In the genomic region with DNA sequence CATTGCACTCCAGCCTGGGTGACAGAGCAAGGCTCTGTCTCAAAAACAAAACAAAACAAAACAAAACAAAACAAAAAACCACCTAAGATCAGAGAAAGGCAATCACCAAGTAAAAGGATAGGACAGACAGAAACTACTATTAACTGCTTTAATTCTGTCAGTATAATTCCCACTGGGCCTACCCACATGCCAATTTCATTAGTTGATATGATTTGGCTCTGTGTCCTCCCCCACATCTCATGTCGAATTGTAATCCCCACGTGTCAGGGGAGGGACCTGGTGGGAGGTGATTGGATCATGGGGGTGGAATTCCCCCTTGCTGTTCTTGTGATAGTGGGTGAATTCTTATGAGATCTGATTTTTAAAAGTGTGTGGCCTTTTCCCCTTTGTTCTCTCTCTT, we compare ENCODE assay signal across 1 cellular context.
A peak's percentile ranks its signal among the peaks of the same experiment; 100 is the strongest.
TF ChIP-seq lines count a peak whose summit lies in the region.

No MANE protein-coding gene starts in this region.

TF ChIP-seq in GM12878, 131 proteins besides CTCF, POLR2A, EP300 and RAD21 (continued from another document and continues in another):
- TF ChIP-seq, protein P1, sequence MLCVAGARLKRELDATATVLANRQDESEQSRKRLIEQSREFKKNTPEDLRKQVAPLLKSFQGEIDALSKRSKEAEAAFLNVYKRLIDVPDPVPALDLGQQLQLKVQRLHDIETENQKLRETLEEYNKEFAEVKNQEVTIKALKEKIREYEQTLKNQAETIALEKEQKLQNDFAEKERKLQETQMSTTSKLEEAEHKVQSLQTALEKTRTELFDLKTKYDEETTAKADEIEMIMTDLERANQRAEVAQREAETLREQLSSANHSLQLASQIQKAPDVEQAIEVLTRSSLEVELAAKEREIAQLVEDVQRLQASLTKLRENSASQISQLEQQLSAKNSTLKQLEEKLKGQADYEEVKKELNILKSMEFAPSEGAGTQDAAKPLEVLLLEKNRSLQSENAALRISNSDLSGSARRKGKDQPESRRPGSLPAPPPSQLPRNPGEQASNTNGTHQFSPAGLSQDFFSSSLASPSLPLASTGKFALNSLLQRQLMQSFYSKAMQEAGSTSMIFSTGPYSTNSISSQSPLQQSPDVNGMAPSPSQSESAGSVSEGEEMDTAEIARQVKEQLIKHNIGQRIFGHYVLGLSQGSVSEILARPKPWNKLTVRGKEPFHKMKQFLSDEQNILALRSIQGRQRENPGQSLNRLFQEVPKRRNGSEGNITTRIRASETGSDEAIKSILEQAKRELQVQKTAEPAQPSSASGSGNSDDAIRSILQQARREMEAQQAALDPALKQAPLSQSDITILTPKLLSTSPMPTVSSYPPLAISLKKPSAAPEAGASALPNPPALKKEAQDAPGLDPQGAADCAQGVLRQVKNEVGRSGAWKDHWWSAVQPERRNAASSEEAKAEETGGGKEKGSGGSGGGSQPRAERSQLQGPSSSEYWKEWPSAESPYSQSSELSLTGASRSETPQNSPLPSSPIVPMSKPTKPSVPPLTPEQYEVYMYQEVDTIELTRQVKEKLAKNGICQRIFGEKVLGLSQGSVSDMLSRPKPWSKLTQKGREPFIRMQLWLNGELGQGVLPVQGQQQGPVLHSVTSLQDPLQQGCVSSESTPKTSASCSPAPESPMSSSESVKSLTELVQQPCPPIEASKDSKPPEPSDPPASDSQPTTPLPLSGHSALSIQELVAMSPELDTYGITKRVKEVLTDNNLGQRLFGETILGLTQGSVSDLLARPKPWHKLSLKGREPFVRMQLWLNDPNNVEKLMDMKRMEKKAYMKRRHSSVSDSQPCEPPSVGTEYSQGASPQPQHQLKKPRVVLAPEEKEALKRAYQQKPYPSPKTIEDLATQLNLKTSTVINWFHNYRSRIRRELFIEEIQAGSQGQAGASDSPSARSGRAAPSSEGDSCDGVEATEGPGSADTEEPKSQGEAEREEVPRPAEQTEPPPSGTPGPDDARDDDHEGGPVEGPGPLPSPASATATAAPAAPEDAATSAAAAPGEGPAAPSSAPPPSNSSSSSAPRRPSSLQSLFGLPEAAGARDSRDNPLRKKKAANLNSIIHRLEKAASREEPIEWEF (IDR thresholded peaks at IDR 0.05; ENCODE audit: insufficient replicate concordance, low read depth, low read length) = no peak
- TF ChIP-seq SMAD1 (IDR thresholded peaks at IDR 0.05; ENCODE audit: low read depth, partially characterized antibody) = no peak
- no peak for TF ChIP-seq HCFC1 (IDR thresholded peaks at IDR 0.05; ENCODE audit: low read length)
- TF ChIP-seq, protein P2, sequence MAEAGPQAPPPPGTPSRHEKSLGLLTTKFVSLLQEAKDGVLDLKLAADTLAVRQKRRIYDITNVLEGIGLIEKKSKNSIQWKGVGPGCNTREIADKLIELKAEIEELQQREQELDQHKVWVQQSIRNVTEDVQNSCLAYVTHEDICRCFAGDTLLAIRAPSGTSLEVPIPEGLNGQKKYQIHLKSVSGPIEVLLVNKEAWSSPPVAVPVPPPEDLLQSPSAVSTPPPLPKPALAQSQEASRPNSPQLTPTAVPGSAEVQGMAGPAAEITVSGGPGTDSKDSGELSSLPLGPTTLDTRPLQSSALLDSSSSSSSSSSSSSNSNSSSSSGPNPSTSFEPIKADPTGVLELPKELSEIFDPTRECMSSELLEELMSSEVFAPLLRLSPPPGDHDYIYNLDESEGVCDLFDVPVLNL (IDR thresholded peaks at IDR 0.05; ENCODE audit: low read depth, low read length) = no peak
- TF ChIP-seq WRNIP1 (IDR thresholded peaks at IDR 0.05; ENCODE audit: borderline replicate concordance, low read depth, low read length) = no peak
- TF ChIP-seq, protein P3, sequence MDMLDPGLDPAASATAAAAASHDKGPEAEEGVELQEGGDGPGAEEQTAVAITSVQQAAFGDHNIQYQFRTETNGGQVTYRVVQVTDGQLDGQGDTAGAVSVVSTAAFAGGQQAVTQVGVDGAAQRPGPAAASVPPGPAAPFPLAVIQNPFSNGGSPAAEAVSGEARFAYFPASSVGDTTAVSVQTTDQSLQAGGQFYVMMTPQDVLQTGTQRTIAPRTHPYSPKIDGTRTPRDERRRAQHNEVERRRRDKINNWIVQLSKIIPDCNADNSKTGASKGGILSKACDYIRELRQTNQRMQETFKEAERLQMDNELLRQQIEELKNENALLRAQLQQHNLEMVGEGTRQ (IDR thresholded peaks at IDR 0.05; ENCODE audit: borderline replicate concordance, low read depth, low read length) = no peak
- TF ChIP-seq EGR1 (IDR thresholded peaks at IDR 0.05; ENCODE audit: borderline replicate concordance in 1 of 2, low read depth in 2 of 2, low read length in 2 of 2) = no peak
- TF ChIP-seq, protein P4, sequence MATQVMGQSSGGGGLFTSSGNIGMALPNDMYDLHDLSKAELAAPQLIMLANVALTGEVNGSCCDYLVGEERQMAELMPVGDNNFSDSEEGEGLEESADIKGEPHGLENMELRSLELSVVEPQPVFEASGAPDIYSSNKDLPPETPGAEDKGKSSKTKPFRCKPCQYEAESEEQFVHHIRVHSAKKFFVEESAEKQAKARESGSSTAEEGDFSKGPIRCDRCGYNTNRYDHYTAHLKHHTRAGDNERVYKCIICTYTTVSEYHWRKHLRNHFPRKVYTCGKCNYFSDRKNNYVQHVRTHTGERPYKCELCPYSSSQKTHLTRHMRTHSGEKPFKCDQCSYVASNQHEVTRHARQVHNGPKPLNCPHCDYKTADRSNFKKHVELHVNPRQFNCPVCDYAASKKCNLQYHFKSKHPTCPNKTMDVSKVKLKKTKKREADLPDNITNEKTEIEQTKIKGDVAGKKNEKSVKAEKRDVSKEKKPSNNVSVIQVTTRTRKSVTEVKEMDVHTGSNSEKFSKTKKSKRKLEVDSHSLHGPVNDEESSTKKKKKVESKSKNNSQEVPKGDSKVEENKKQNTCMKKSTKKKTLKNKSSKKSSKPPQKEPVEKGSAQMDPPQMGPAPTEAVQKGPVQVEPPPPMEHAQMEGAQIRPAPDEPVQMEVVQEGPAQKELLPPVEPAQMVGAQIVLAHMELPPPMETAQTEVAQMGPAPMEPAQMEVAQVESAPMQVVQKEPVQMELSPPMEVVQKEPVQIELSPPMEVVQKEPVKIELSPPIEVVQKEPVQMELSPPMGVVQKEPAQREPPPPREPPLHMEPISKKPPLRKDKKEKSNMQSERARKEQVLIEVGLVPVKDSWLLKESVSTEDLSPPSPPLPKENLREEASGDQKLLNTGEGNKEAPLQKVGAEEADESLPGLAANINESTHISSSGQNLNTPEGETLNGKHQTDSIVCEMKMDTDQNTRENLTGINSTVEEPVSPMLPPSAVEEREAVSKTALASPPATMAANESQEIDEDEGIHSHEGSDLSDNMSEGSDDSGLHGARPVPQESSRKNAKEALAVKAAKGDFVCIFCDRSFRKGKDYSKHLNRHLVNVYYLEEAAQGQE (IDR thresholded peaks at IDR 0.05; ENCODE audit: low read depth, low read length) = no peak
- no peak for TF ChIP-seq IKZF2 (IDR thresholded peaks at IDR 0.05)
- TF ChIP-seq, protein P5, sequence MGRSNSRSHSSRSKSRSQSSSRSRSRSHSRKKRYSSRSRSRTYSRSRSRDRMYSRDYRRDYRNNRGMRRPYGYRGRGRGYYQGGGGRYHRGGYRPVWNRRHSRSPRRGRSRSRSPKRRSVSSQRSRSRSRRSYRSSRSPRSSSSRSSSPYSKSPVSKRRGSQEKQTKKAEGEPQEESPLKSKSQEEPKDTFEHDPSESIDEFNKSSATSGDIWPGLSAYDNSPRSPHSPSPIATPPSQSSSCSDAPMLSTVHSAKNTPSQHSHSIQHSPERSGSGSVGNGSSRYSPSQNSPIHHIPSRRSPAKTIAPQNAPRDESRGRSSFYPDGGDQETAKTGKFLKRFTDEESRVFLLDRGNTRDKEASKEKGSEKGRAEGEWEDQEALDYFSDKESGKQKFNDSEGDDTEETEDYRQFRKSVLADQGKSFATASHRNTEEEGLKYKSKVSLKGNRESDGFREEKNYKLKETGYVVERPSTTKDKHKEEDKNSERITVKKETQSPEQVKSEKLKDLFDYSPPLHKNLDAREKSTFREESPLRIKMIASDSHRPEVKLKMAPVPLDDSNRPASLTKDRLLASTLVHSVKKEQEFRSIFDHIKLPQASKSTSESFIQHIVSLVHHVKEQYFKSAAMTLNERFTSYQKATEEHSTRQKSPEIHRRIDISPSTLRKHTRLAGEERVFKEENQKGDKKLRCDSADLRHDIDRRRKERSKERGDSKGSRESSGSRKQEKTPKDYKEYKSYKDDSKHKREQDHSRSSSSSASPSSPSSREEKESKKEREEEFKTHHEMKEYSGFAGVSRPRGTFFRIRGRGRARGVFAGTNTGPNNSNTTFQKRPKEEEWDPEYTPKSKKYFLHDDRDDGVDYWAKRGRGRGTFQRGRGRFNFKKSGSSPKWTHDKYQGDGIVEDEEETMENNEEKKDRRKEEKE (IDR thresholded peaks at IDR 0.05) = no peak
- TF ChIP-seq, protein P6, sequence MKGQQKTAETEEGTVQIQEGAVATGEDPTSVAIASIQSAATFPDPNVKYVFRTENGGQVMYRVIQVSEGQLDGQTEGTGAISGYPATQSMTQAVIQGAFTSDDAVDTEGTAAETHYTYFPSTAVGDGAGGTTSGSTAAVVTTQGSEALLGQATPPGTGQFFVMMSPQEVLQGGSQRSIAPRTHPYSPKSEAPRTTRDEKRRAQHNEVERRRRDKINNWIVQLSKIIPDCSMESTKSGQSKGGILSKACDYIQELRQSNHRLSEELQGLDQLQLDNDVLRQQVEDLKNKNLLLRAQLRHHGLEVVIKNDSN (IDR thresholded peaks at IDR 0.05; ENCODE audit: borderline replicate concordance, extremely low read length, insufficient read depth, low read depth, low read length) = no peak
- TF ChIP-seq RUNX3 (IDR thresholded peaks at IDR 0.05; ENCODE audit: low read length) = no peak
- TF ChIP-seq, protein P7, sequence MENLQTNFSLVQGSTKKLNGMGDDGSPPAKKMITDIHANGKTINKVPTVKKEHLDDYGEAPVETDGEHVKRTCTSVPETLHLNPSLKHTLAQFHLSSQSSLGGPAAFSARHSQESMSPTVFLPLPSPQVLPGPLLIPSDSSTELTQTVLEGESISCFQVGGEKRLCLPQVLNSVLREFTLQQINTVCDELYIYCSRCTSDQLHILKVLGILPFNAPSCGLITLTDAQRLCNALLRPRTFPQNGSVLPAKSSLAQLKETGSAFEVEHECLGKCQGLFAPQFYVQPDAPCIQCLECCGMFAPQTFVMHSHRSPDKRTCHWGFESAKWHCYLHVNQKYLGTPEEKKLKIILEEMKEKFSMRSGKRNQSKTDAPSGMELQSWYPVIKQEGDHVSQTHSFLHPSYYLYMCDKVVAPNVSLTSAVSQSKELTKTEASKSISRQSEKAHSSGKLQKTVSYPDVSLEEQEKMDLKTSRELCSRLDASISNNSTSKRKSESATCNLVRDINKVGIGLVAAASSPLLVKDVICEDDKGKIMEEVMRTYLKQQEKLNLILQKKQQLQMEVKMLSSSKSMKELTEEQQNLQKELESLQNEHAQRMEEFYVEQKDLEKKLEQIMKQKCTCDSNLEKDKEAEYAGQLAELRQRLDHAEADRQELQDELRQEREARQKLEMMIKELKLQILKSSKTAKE (IDR thresholded peaks at IDR 0.05; ENCODE audit: low read depth, poor library complexity, severe bottlenecking) = no peak
- no peak for TF ChIP-seq MEF2A (IDR thresholded peaks at IDR 0.05; ENCODE audit: insufficient read depth, low read depth, low read length)
- no peak for TF ChIP-seq MTA3 (IDR thresholded peaks at IDR 0.05; ENCODE audit: borderline replicate concordance, low read length)
- TF ChIP-seq ZSCAN29 (IDR thresholded peaks at IDR 0.05) = no peak
- no peak for TF ChIP-seq SUZ12 (IDR thresholded peaks at IDR 0.05; ENCODE audit: unreplicated experiment)
- TF ChIP-seq SIN3A (IDR thresholded peaks at IDR 0.05; ENCODE audit: low read depth, low read length) = no peak
- TF ChIP-seq HDGF (IDR thresholded peaks at IDR 0.05) = no peak
- TF ChIP-seq, protein P8, sequence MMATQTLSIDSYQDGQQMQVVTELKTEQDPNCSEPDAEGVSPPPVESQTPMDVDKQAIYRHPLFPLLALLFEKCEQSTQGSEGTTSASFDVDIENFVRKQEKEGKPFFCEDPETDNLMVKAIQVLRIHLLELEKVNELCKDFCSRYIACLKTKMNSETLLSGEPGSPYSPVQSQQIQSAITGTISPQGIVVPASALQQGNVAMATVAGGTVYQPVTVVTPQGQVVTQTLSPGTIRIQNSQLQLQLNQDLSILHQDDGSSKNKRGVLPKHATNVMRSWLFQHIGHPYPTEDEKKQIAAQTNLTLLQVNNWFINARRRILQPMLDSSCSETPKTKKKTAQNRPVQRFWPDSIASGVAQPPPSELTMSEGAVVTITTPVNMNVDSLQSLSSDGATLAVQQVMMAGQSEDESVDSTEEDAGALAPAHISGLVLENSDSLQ (IDR thresholded peaks at IDR 0.05) = peak; percentile 23; the same call in 1 of the 2 replicates
- no peak for TF ChIP-seq ASH2L (IDR thresholded peaks at IDR 0.05; ENCODE audit: borderline replicate concordance, low read depth)
- TF ChIP-seq SP1 (IDR thresholded peaks at IDR 0.05; ENCODE audit: low read depth, low read length) = no peak
- TF ChIP-seq RB1 (IDR thresholded peaks at IDR 0.05; ENCODE audit: borderline replicate concordance) = no peak
- TF ChIP-seq RAD51 (IDR thresholded peaks at IDR 0.05) = peak; percentile 24; the same call in 1 of the 2 replicates
- TF ChIP-seq NFYA (IDR thresholded peaks at IDR 0.05; ENCODE audit: borderline replicate concordance, low read depth, low read length) = no peak
- TF ChIP-seq GABPA (IDR thresholded peaks at IDR 0.05; ENCODE audit: low read depth) = no peak
- TF ChIP-seq, protein P9, sequence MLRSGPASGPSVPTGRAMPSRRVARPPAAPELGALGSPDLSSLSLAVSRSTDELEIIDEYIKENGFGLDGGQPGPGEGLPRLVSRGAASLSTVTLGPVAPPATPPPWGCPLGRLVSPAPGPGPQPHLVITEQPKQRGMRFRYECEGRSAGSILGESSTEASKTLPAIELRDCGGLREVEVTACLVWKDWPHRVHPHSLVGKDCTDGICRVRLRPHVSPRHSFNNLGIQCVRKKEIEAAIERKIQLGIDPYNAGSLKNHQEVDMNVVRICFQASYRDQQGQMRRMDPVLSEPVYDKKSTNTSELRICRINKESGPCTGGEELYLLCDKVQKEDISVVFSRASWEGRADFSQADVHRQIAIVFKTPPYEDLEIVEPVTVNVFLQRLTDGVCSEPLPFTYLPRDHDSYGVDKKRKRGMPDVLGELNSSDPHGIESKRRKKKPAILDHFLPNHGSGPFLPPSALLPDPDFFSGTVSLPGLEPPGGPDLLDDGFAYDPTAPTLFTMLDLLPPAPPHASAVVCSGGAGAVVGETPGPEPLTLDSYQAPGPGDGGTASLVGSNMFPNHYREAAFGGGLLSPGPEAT (IDR thresholded peaks at IDR 0.05; ENCODE audit: low read depth) = no peak
- TF ChIP-seq, protein P10, sequence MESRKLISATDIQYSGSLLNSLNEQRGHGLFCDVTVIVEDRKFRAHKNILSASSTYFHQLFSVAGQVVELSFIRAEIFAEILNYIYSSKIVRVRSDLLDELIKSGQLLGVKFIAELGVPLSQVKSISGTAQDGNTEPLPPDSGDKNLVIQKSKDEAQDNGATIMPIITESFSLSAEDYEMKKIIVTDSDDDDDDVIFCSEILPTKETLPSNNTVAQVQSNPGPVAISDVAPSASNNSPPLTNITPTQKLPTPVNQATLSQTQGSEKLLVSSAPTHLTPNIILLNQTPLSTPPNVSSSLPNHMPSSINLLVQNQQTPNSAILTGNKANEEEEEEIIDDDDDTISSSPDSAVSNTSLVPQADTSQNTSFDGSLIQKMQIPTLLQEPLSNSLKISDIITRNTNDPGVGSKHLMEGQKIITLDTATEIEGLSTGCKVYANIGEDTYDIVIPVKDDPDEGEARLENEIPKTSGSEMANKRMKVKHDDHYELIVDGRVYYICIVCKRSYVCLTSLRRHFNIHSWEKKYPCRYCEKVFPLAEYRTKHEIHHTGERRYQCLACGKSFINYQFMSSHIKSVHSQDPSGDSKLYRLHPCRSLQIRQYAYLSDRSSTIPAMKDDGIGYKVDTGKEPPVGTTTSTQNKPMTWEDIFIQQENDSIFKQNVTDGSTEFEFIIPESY (IDR thresholded peaks at IDR 0.05) = no peak
